ENCODE assay signal across 14 cellular contexts in genomic region chr10:121449457-121450045, GRCh38.
DNase-seq lines count a peak whose midpoint lies in the region; ATAC-seq, FAIRE-seq and TF ChIP-seq lines count a peak whose summit lies in the region.
"Had no signal": no experiment of that assay in that cellular context is flagged by ENCODE, and none has a peak within 500 bp of the region (broad histone marks: within the 10 kb centered on the region; RNA-seq: fewer than 3 reads in every experiment).

No MANE protein-coding gene starts in this region.

- peak overlapping the region; percentile 11 to 64 (median 50) for H3K27ac ChIP-seq in pancreas

- TF ChIP-seq CTCF in pancreas (IDR thresholded peaks at IDR 0.05), result no peak

- no peak overlapping the region for H3K4me3 ChIP-seq in pancreas
- H3K4me3 ChIP-seq: lung had no signal

- WGBS in pancreas, 2 donors, result 47% methylated on average over 5 of the region's 5 CpGs

- peak; percentile 35 for ATAC-seq in GM19025 (IDR thresholded peaks at IDR 0.05; ENCODE audit: low read depth, unreplicated experiment)
- ATAC-seq in HG02678 (IDR thresholded peaks at IDR 0.05; ENCODE audit: unreplicated experiment), result peak; percentile 38
- ATAC-seq in HG03469 (IDR thresholded peaks at IDR 0.05; ENCODE audit: unreplicated experiment), result peak; percentile 15
- ATAC-seq in pancreas, result peak in 3 of 4 donors; percentile 65 to 86 (median 81)
- ATAC-seq in HG03342 (IDR thresholded peaks at IDR 0.05; ENCODE audit: unreplicated experiment), result no peak

- H3K9me3 ChIP-seq in pancreas, result no peaks in the 10 kb centered on the region

- H3K4me1 ChIP-seq in pancreas, result no peaks in the 10 kb centered on the region

- intact Hi-C loops in pancreas (cut with DNase I), result no loop called here

- DNase-seq in pancreas, result peak in 2 of 6 donors; percentile 8 to 23
- DNase-seq in HT-29 (ENCODE audit: low spot score), result no peak
- DNase-seq in erythroblast (lab: John Stamatoyannopoulos, UW), result no peak
- no peak for DNase-seq in activated CD4-positive, CD25-positive, alpha-beta regulatory T cell (lab: John Stamatoyannopoulos, UW)
- DNase-seq: activated B cell treated with CpG ODN at 0.5 μM for 24 hours; activated T-cell treated with anti-CD3 and anti-CD28 coated beads, Interleukin-2, amount 50 U/mL, for 72 hours; CD4-positive, alpha-beta T cell; NCI-H1436 treated with DMSO at 0.1 percent for 48 hours; stimulated activated CD4-positive, alpha-beta T cell treated with anti-CD3 and anti-CD28 coated beads, Interleukin-4, amount 100 ng/mL, for 4 hours had no signal

- no peak for FAIRE-seq in pancreas (lab: Jason Lieb, UNC)

- H3K36me3 ChIP-seq in pancreas, result no peaks in the 10 kb centered on the region

- no peaks in the 10 kb centered on the region for H3K27me3 ChIP-seq in pancreas

- TF ChIP-seq POLR2A in erythroblast (IDR thresholded peaks at IDR 0.05; ENCODE audit: low read length), result no peak
